31 cellular contexts compared by ENCODE assay signal in the genomic region with DNA sequence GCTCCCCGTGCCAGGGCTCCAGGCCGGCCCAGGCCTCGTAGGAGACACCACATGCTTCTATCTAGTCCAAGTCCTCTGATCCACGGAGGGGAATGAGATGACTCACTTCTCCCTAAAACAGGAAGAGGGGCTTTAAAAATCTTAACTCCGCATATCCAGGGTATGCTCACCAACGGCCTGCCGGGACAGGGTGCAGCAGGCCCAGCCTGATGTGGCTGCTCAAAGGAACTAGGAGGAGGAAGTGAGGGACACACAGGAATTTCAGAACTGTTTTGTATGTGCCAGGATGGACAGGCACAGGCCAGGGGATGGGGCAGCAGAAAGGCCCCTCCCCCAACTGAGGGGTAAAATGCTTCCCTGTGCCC. TPM values are rescaled to one million over a fixed set of nuclear protein-coding genes. Genes with fewer than 3 reads are reported as not detected.
"Had no signal": no experiment of that assay in that cellular context is flagged by ENCODE, and none has a peak within 500 bp of the region (broad histone marks: within the 10 kb centered on the region; RNA-seq: fewer than 3 reads in every experiment).

No MANE protein-coding gene starts in this region.

- H3K27ac Mint-ChIP-seq: activated CD4-positive, alpha-beta memory T cell treated with anti-CD3 and anti-CD28 coated beads for 36 hours; activated naive CD4-positive, alpha-beta T cell treated with anti-CD3 and anti-CD28 coated beads for 36 hours; activated naive CD8-positive, alpha-beta T cell treated with anti-CD3 and anti-CD28 coated beads, Interleukin-2, amount 10 ng/mL, durations not matched to agents 7 days and 5 days; activated T-helper 1 cell treated with anti-CD3 and anti-CD28 coated beads, Interleukin-12 subunit alpha, Interleukin-12 subunit beta, Interleukin-2, Interleukin-4 antibody, amounts not matched to agents 30 ng/mL and 10 ng/mL and 1 ng/mL, durations not matched to agents 14 hours and 24 hours and 36 hours; endodermal cell; naive thymus-derived CD8-positive, alpha-beta T cell; neural progenitor cell; stimulated activated memory B cell treated with anti-CD40 and anti-IgM and Interleukin-4, amounts not matched to agents 10 μg/mL and 1 μg/mL and 100 μg/mL, for 72 hours; stimulated activated naive CD8-positive, alpha-beta T cell treated with anti-CD3 and anti-CD28 coated beads, Interleukin-15, amount 100 ng/mL, for 72 hours; T-helper 2 cell treated with Interferon-gamma antibody and Interleukin-4, amounts not matched to agents 5 μg/mL and 100 μg/mL, for 36 hours had no signal

- H3K4me3 ChIP-seq: ascending aorta, cardiac muscle cell, heart right ventricle, neural progenitor cell, skin epidermis, tibial artery, upper lobe of right lung had no signal

- H3K9me3 ChIP-seq: ascending aorta, heart right ventricle, tibial artery, upper lobe of right lung had no signal

- H3K9me3 Mint-ChIP-seq: activated CD4-positive, alpha-beta memory T cell treated with anti-CD3 and anti-CD28 coated beads for 36 hours; activated naive CD4-positive, alpha-beta T cell treated with anti-CD3 and anti-CD28 coated beads for 36 hours; activated naive CD8-positive, alpha-beta T cell treated with anti-CD3 and anti-CD28 coated beads, Interleukin-2, amount 10 ng/mL, durations not matched to agents 7 days and 5 days; activated T-helper 1 cell treated with anti-CD3 and anti-CD28 coated beads, Interleukin-12 subunit alpha, Interleukin-12 subunit beta, Interleukin-2, Interleukin-4 antibody, amounts not matched to agents 30 ng/mL and 10 ng/mL and 1 ng/mL, durations not matched to agents 14 hours and 24 hours and 36 hours; brain; endodermal cell; naive thymus-derived CD8-positive, alpha-beta T cell; neural progenitor cell; stimulated activated memory B cell treated with anti-CD40 and anti-IgM and Interleukin-4, amounts not matched to agents 10 μg/mL and 1 μg/mL and 100 μg/mL, for 72 hours; stimulated activated naive CD8-positive, alpha-beta T cell treated with anti-CD3 and anti-CD28 coated beads, Interleukin-15, amount 100 ng/mL, for 72 hours; T-helper 2 cell treated with Interferon-gamma antibody and Interleukin-4, amounts not matched to agents 5 μg/mL and 100 μg/mL, for 36 hours had no signal

- H3K27me3 ChIP-seq: ascending aorta, cardiac muscle cell, neural progenitor cell, tibial artery, upper lobe of right lung had no signal

- H2AFZ ChIP-seq: neural progenitor cell had no signal

- H3K4me3 Mint-ChIP-seq: activated CD4-positive, alpha-beta memory T cell treated with anti-CD3 and anti-CD28 coated beads for 36 hours; activated naive CD4-positive, alpha-beta T cell treated with anti-CD3 and anti-CD28 coated beads for 36 hours; activated naive CD8-positive, alpha-beta T cell treated with anti-CD3 and anti-CD28 coated beads, Interleukin-2, amount 10 ng/mL, durations not matched to agents 7 days and 5 days; activated T-helper 1 cell treated with anti-CD3 and anti-CD28 coated beads, Interleukin-12 subunit alpha, Interleukin-12 subunit beta, Interleukin-2, Interleukin-4 antibody, amounts not matched to agents 30 ng/mL and 10 ng/mL and 1 ng/mL, durations not matched to agents 14 hours and 24 hours and 36 hours; brain; endodermal cell; naive thymus-derived CD8-positive, alpha-beta T cell; neural progenitor cell; stimulated activated memory B cell treated with anti-CD40 and anti-IgM and Interleukin-4, amounts not matched to agents 10 μg/mL and 1 μg/mL and 100 μg/mL, for 72 hours; stimulated activated naive CD8-positive, alpha-beta T cell treated with anti-CD3 and anti-CD28 coated beads, Interleukin-15, amount 100 ng/mL, for 72 hours; T-helper 2 cell treated with Interferon-gamma antibody and Interleukin-4, amounts not matched to agents 5 μg/mL and 100 μg/mL, for 36 hours had no signal

- ATAC-seq: esophagus mucosa; heart right ventricle; left cardiac atrium; left ventricle myocardium superior; naive thymus-derived CD8-positive, alpha-beta T cell; sciatic nerve; upper lobe of right lung had no signal

- H3K36me3 Mint-ChIP-seq: activated CD4-positive, alpha-beta memory T cell treated with anti-CD3 and anti-CD28 coated beads for 36 hours; activated naive CD8-positive, alpha-beta T cell treated with anti-CD3 and anti-CD28 coated beads, Interleukin-2, amount 10 ng/mL, durations not matched to agents 7 days and 5 days; brain; naive thymus-derived CD8-positive, alpha-beta T cell; neural progenitor cell had no signal

- DNase-seq: activated CD4-positive, alpha-beta memory T cell treated with anti-CD3 and anti-CD28 coated beads for 36 hours; activated CD4-positive, alpha-beta T cell treated with anti-CD3 and anti-CD28 coated beads for 4 hours; activated CD8-positive, alpha-beta memory T cell treated with anti-CD3 and anti-CD28 coated beads, Interleukin-2, amount 50 U/mL, for 4 hours; activated effector memory CD4-positive, alpha-beta T cell treated with anti-CD3 and anti-CD28 coated beads, Interleukin-2, amount 50 U/mL, for 16 hours; activated naive CD4-positive, alpha-beta T cell treated with anti-CD3 and anti-CD28 coated beads for 36 hours; activated naive CD8-positive, alpha-beta T cell treated with anti-CD3 and anti-CD28 coated beads, Interleukin-2, amount 10 ng/mL, durations not matched to agents 7 days and 5 days; activated T-cell treated with anti-CD3 and anti-CD28 coated beads, Interleukin-2, amount 50 U/mL, for 1 hour; foreskin fibroblast; heart right ventricle; left cardiac atrium; left ventricle myocardium superior; midbrain; naive thymus-derived CD8-positive, alpha-beta T cell; stimulated activated CD4-positive, alpha-beta T cell treated with anti-CD3 and anti-CD28 coated beads, Interleukin-4, amount 100 ng/mL, for 4 hours; stimulated activated CD8-positive, alpha-beta memory T cell treated with anti-CD3 and anti-CD28 coated beads, Interleukin-4, amount 100 ng/mL, for 48 hours; stimulated activated naive CD8-positive, alpha-beta T cell treated with anti-CD3 and anti-CD28 coated beads, Interleukin-15, amount 100 ng/mL, for 72 hours had no signal

- H3K4me1 ChIP-seq: ascending aorta, heart right ventricle, neural progenitor cell, tibial artery, upper lobe of right lung had no signal

- H3K9ac ChIP-seq: neural progenitor cell had no signal

- H3K4me2 ChIP-seq: neural progenitor cell had no signal

- H3K4me1 Mint-ChIP-seq: activated naive CD8-positive, alpha-beta T cell treated with anti-CD3 and anti-CD28 coated beads, Interleukin-2, amount 10 ng/mL, durations not matched to agents 7 days and 5 days; naive thymus-derived CD8-positive, alpha-beta T cell; stimulated activated naive CD8-positive, alpha-beta T cell treated with anti-CD3 and anti-CD28 coated beads, Interleukin-15, amount 100 ng/mL, for 72 hours had no signal

- H3K27ac ChIP-seq: ascending aorta, cardiac muscle cell, heart right ventricle, neural progenitor cell, skin epidermis, tibial artery, upper lobe of right lung had no signal

- H3K27me3 Mint-ChIP-seq: stimulated activated memory B cell treated with anti-CD40 and anti-IgM and Interleukin-4, amounts not matched to agents 10 μg/mL and 1 μg/mL and 100 μg/mL, for 72 hours; stimulated activated naive CD8-positive, alpha-beta T cell treated with anti-CD3 and anti-CD28 coated beads, Interleukin-15, amount 100 ng/mL, for 72 hours had no signal

- H3K36me3 ChIP-seq: ascending aorta, cardiac muscle cell, heart right ventricle, neural progenitor cell had no signal

RNA-seq across cellular contexts. Expression of gene CHDH, which starts 22.3 kb away (rescaled TPM):
- polyA plus RNA-seq: keratinocyte had no signal

RNA-seq across cellular contexts. Expression of gene IL17RB, which starts 22.4 kb away (rescaled TPM):
- total RNA-seq: ascending aorta; lung microvascular endothelial cell; naive thymus-derived CD8-positive, alpha-beta T cell had no signal
- polyA plus RNA-seq: keratinocyte had no signal
